In the genomic region with DNA sequence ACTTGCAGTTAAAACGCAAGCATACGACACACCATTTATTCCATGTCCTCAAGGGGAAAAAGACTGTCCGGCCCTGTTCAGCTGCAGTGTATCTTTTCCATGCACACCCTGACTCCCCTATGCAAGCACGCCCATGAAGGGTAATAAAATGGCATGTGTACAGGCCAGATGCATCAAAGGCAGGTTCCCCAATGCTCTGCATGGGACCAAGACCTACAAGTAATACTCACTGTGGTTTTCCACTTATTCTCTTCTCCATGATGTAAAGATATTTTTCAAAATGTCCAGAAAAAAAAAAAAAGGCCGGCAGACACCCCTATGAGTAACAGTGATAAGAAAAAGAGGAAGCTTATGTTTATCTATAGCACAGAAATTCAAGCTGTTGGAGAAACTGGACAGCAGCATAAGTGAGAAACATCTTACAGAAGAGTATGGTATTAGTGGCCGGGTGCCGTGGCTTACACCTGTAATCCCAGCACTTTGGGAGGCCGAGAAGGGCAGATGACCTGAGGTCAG, we compare ENCODE assay signal across 1 cellular context.
A peak's percentile ranks its signal among the peaks of the same experiment; 100 is the strongest.
TF ChIP-seq lines count a peak whose summit lies in the region.

No MANE protein-coding gene starts in this region.

TF ChIP-seq in K562, 482 proteins besides CTCF, POLR2A, EP300 and RAD21 (continued from another document and continues in another):
- no peak for TF ChIP-seq ZBTB7A (IDR thresholded peaks at IDR 0.05; ENCODE audit: borderline replicate concordance, control insufficient read depth, low read depth, low read length)
- TF ChIP-seq RBM22 (IDR thresholded peaks at IDR 0.05; ENCODE audit: low read depth, low read length, poor library complexity, severe bottlenecking) = no peak
- TF ChIP-seq SP2 (IDR thresholded peaks at IDR 0.05; ENCODE audit: extremely low read depth, low read depth, low read length, poor library complexity, severe bottlenecking) = no peak
- no peak for TF ChIP-seq POLR3G (IDR thresholded peaks at IDR 0.05; ENCODE audit: extremely low read depth, insufficient read length, insufficient replicate concordance)
- no peak for TF ChIP-seq SUPT5H (IDR thresholded peaks at IDR 0.05)
- no peak for TF ChIP-seq CEBPB (tag; IDR thresholded peaks at IDR 0.05)
- no peak for TF ChIP-seq ZNF324 (CRISPR knock-in tag; IDR thresholded peaks at IDR 0.05)
- TF ChIP-seq ZC3H11A (IDR thresholded peaks at IDR 0.05; ENCODE audit: low read depth, low read length) = no peak
- no peak for TF ChIP-seq CHD4 (IDR thresholded peaks at IDR 0.05; ENCODE audit: insufficient read depth, insufficient replicate concordance, low read depth, low read length, poor library complexity, severe bottlenecking)
- no peak for TF ChIP-seq U2AF2 (optimal IDR thresholded peaks at IDR 0.05; ENCODE audit: low read depth, low read length)
- TF ChIP-seq, protein P1, sequence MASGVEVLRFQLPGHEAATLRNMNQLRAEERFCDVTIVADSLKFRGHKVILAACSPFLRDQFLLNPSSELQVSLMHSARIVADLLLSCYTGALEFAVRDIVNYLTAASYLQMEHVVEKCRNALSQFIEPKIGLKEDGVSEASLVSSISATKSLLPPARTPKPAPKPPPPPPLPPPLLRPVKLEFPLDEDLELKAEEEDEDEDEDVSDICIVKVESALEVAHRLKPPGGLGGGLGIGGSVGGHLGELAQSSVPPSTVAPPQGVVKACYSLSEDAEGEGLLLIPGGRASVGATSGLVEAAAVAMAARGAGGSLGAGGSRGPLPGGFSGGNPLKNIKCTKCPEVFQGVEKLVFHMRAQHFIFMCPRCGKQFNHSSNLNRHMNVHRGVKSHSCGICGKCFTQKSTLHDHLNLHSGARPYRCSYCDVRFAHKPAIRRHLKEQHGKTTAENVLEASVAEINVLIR (CRISPR knock-in tag; IDR thresholded peaks at IDR 0.05) = no peak
- no peak for TF ChIP-seq HDAC8 (tag; IDR thresholded peaks at IDR 0.05)
- TF ChIP-seq L3MBTL2 (IDR thresholded peaks at IDR 0.05) = peak; percentile 49; the same call in 1 of the 2 replicates
- no peak for TF ChIP-seq CBFB (CRISPR knock-in tag; IDR thresholded peaks at IDR 0.05)
- TF ChIP-seq, protein P2, sequence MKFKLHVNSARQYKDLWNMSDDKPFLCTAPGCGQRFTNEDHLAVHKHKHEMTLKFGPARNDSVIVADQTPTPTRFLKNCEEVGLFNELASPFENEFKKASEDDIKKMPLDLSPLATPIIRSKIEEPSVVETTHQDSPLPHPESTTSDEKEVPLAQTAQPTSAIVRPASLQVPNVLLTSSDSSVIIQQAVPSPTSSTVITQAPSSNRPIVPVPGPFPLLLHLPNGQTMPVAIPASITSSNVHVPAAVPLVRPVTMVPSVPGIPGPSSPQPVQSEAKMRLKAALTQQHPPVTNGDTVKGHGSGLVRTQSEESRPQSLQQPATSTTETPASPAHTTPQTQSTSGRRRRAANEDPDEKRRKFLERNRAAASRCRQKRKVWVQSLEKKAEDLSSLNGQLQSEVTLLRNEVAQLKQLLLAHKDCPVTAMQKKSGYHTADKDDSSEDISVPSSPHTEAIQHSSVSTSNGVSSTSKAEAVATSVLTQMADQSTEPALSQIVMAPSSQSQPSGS (CRISPR knock-in tag; IDR thresholded peaks at IDR 0.05) = no peak
- TF ChIP-seq ZBTB1 (CRISPR knock-in tag; IDR thresholded peaks at IDR 0.05; ENCODE audit: borderline replicate concordance, low read depth) = no peak
- TF ChIP-seq CCAR2 (IDR thresholded peaks at IDR 0.05; ENCODE audit: low read depth, low read length) = no peak
- TF ChIP-seq NR3C1 (CRISPR knock-in tag; IDR thresholded peaks at IDR 0.05) = no peak
- TF ChIP-seq BACH1 (tag; IDR thresholded peaks at IDR 0.05) = no peak; the same call in 1 of the 2 replicates
- TF ChIP-seq, protein P3, sequence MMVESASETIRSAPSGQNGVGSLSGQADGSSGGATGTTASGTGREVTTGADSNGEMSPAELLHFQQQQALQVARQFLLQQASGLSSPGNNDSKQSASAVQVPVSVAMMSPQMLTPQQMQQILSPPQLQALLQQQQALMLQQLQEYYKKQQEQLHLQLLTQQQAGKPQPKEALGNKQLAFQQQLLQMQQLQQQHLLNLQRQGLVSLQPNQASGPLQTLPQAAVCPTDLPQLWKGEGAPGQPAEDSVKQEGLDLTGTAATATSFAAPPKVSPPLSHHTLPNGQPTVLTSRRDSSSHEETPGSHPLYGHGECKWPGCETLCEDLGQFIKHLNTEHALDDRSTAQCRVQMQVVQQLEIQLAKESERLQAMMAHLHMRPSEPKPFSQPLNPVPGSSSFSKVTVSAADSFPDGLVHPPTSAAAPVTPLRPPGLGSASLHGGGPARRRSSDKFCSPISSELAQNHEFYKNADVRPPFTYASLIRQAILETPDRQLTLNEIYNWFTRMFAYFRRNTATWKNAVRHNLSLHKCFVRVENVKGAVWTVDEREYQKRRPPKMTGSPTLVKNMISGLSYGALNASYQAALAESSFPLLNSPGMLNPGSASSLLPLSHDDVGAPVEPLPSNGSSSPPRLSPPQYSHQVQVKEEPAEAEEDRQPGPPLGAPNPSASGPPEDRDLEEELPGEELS (CRISPR knock-in tag; IDR thresholded peaks at IDR 0.05; ENCODE audit: borderline replicate concordance) = no peak
- TF ChIP-seq KLF6 (CRISPR knock-in tag; IDR thresholded peaks at IDR 0.05; ENCODE audit: borderline replicate concordance) = no peak
- no peak for TF ChIP-seq ELF2 (CRISPR knock-in tag; IDR thresholded peaks at IDR 0.05)
- no peak for TF ChIP-seq KAT8 (IDR thresholded peaks at IDR 0.05; ENCODE audit: low read depth)
- TF ChIP-seq, protein P4, sequence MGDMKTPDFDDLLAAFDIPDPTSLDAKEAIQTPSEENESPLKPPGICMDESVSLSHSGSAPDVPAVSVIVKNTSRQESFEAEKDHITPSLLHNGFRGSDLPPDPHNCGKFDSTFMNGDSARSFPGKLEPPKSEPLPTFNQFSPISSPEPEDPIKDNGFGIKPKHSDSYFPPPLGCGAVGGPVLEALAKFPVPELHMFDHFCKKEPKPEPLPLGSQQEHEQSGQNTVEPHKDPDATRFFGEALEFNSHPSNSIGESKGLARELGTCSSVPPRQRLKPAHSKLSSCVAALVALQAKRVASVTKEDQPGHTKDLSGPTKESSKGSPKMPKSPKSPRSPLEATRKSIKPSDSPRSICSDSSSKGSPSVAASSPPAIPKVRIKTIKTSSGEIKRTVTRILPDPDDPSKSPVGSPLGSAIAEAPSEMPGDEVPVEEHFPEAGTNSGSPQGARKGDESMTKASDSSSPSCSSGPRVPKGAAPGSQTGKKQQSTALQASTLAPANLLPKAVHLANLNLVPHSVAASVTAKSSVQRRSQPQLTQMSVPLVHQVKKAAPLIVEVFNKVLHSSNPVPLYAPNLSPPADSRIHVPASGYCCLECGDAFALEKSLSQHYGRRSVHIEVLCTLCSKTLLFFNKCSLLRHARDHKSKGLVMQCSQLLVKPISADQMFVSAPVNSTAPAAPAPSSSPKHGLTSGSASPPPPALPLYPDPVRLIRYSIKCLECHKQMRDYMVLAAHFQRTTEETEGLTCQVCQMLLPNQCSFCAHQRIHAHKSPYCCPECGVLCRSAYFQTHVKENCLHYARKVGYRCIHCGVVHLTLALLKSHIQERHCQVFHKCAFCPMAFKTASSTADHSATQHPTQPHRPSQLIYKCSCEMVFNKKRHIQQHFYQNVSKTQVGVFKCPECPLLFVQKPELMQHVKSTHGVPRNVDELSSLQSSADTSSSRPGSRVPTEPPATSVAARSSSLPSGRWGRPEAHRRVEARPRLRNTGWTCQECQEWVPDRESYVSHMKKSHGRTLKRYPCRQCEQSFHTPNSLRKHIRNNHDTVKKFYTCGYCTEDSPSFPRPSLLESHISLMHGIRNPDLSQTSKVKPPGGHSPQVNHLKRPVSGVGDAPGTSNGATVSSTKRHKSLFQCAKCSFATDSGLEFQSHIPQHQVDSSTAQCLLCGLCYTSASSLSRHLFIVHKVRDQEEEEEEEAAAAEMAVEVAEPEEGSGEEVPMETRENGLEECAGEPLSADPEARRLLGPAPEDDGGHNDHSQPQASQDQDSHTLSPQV (IDR thresholded peaks at IDR 0.05) = 0 out of 2 replicates have a peak, but pooled peaks have one; percentile 29
- no peak for TF ChIP-seq HMG20A (CRISPR knock-in tag; conservative IDR thresholded peaks at IDR 0.05)
- TF ChIP-seq GABPA (tag; conservative IDR thresholded peaks at IDR 0.05; ENCODE audit: low read depth) = no peak
- TF ChIP-seq ZNF696 (CRISPR knock-in tag; conservative IDR thresholded peaks at IDR 0.05) = no peak
- TF ChIP-seq, protein P5, sequence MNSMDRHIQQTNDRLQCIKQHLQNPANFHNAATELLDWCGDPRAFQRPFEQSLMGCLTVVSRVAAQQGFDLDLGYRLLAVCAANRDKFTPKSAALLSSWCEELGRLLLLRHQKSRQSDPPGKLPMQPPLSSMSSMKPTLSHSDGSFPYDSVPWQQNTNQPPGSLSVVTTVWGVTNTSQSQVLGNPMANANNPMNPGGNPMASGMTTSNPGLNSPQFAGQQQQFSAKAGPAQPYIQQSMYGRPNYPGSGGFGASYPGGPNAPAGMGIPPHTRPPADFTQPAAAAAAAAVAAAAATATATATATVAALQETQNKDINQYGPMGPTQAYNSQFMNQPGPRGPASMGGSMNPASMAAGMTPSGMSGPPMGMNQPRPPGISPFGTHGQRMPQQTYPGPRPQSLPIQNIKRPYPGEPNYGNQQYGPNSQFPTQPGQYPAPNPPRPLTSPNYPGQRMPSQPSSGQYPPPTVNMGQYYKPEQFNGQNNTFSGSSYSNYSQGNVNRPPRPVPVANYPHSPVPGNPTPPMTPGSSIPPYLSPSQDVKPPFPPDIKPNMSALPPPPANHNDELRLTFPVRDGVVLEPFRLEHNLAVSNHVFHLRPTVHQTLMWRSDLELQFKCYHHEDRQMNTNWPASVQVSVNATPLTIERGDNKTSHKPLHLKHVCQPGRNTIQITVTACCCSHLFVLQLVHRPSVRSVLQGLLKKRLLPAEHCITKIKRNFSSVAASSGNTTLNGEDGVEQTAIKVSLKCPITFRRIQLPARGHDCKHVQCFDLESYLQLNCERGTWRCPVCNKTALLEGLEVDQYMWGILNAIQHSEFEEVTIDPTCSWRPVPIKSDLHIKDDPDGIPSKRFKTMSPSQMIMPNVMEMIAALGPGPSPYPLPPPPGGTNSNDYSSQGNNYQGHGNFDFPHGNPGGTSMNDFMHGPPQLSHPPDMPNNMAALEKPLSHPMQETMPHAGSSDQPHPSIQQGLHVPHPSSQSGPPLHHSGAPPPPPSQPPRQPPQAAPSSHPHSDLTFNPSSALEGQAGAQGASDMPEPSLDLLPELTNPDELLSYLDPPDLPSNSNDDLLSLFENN (IDR thresholded peaks at IDR 0.05; ENCODE audit: low read depth in 2 of 2, low read length in 2 of 2) = peak in 1 of 2 experiments; percentile 58; a peak in 1 of 4 replicates
- no peak for TF ChIP-seq NR4A1 (CRISPR knock-in tag; IDR thresholded peaks at IDR 0.05)
- no peak for TF ChIP-seq NR4A1 (tag; IDR thresholded peaks at IDR 0.05)
- no peak for TF ChIP-seq ETV5 (CRISPR knock-in tag; IDR thresholded peaks at IDR 0.05; ENCODE audit: low read depth)
- TF ChIP-seq, protein P6, sequence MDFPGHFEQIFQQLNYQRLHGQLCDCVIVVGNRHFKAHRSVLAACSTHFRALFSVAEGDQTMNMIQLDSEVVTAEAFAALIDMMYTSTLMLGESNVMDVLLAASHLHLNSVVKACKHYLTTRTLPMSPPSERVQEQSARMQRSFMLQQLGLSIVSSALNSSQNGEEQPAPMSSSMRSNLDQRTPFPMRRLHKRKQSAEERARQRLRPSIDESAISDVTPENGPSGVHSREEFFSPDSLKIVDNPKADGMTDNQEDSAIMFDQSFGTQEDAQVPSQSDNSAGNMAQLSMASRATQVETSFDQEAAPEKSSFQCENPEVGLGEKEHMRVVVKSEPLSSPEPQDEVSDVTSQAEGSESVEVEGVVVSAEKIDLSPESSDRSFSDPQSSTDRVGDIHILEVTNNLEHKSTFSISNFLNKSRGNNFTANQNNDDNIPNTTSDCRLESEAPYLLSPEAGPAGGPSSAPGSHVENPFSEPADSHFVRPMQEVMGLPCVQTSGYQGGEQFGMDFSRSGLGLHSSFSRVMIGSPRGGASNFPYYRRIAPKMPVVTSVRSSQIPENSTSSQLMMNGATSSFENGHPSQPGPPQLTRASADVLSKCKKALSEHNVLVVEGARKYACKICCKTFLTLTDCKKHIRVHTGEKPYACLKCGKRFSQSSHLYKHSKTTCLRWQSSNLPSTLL (IDR thresholded peaks at IDR 0.05) = no peak
- peak; percentile 85 for TF ChIP-seq FOXM1 (IDR thresholded peaks at IDR 0.05; ENCODE audit: low read depth)
- TF ChIP-seq FOXM1 (CRISPR knock-in tag; IDR thresholded peaks at IDR 0.05; ENCODE audit: low read depth) = no peak
- TF ChIP-seq ASH1L (IDR thresholded peaks at IDR 0.05; ENCODE audit: borderline replicate concordance, low read depth, partially characterized antibody) = no peak
- TF ChIP-seq MTA1 (IDR thresholded peaks at IDR 0.05; ENCODE audit: borderline replicate concordance) = 0 out of 2 replicates have a peak, but pooled peaks have one; percentile 83
- no peak for TF ChIP-seq ETS1 (conservative IDR thresholded peaks at IDR 0.05; ENCODE audit: control insufficient read depth, low read depth, low read length)
- TF ChIP-seq, protein P7, sequence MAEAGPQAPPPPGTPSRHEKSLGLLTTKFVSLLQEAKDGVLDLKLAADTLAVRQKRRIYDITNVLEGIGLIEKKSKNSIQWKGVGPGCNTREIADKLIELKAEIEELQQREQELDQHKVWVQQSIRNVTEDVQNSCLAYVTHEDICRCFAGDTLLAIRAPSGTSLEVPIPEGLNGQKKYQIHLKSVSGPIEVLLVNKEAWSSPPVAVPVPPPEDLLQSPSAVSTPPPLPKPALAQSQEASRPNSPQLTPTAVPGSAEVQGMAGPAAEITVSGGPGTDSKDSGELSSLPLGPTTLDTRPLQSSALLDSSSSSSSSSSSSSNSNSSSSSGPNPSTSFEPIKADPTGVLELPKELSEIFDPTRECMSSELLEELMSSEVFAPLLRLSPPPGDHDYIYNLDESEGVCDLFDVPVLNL (CRISPR knock-in tag; IDR thresholded peaks at IDR 0.05; ENCODE audit: low read depth) = no peak
- TF ChIP-seq, protein P8, sequence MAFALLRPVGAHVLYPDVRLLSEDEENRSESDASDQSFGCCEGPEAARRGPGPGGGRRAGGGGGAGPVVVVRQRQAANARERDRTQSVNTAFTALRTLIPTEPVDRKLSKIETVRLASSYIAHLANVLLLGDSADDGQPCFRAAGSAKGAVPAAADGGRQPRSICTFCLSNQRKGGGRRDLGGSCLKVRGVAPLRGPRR (CRISPR knock-in tag; IDR thresholded peaks at IDR 0.05) = no peak
- TF ChIP-seq ZBTB26 (CRISPR knock-in tag; IDR thresholded peaks at IDR 0.05) = no peak
- TF ChIP-seq CREB1 (IDR thresholded peaks at IDR 0.05) = peak; percentile 16
- TF ChIP-seq CREB1 (CRISPR knock-in tag; IDR thresholded peaks at IDR 0.05) = no peak
- TF ChIP-seq PTRF (tag; IDR thresholded peaks at IDR 0.05) = no peak
